Comparison of ENCODE assay signal across 24 cellular contexts in the genomic region with DNA sequence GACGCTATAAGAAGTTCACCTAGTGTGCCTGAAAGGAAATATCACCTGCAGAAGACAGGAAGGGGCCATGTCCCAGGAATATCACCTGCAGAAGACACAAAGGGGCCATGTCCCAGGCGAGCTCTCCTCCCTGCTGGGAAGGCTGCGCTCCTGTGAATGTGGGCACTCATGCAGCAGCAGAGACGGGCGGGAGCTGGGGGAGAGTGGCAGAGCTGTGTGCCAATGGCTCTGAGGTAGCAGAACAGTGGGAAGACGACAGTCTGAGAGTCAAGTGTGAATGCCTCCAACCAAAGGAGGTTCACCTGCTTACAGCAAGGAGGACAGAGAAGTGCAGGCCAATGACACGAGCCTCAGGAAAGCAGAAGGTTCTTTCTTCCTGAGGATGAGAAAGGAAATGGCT.
"Had no signal": no experiment of that assay in that cellular context is flagged by ENCODE, and none has a peak within 500 bp of the region (broad histone marks: within the 10 kb centered on the region; RNA-seq: fewer than 3 reads in every experiment).

No MANE protein-coding gene starts in this region.

- H3K9me3 Mint-ChIP-seq: natural killer cell treated with Interleukin-12 subunit alpha and Interleukin-12 subunit beta and Interleukin-15 and Interleukin-18, amount 100 ng/mL, for 72 hours; neural crest cell; stimulated activated naive B cell treated with anti-CD40 and anti-IgM and Interleukin-4, amounts not matched to agents 10 μg/mL and 1 μg/mL and 100 μg/mL, for 72 hours; stimulated activated naive CD8-positive, alpha-beta T cell treated with anti-CD3 and anti-CD28 coated beads, Interleukin-15, Interleukin-2, amounts not matched to agents 100 ng/mL and 50 ng/mL, for 24 hours had no signal

- H3K27me3 ChIP-seq: foreskin keratinocyte, hepatocyte, tibial nerve, upper lobe of left lung had no signal

- H3K27ac Mint-ChIP-seq: mesothelial cell of epicardium; natural killer cell treated with Interleukin-12 subunit alpha and Interleukin-12 subunit beta and Interleukin-15 and Interleukin-18, amount 100 ng/mL, for 72 hours; stimulated activated naive B cell treated with anti-CD40 and anti-IgM and Interleukin-4, amounts not matched to agents 10 μg/mL and 1 μg/mL and 100 μg/mL, for 72 hours; stimulated activated naive CD8-positive, alpha-beta T cell treated with anti-CD3 and anti-CD28 coated beads, Interleukin-15, Interleukin-2, amounts not matched to agents 100 ng/mL and 50 ng/mL, for 24 hours had no signal

- H3K9me3 ChIP-seq: gastroesophageal sphincter, heart left ventricle, left lung, mucosa of descending colon, prostate gland, sigmoid colon, thoracic aorta, tibial nerve, upper lobe of left lung had no signal

- H3K4me3 ChIP-seq: dorsolateral prefrontal cortex, gastroesophageal sphincter, heart left ventricle, hepatocyte, left lung, mucosa of descending colon, prostate gland, sigmoid colon, thoracic aorta, tibial nerve, upper lobe of left lung had no signal

- ATAC-seq: esophagus mucosa; foreskin keratinocyte; gastroesophageal sphincter; left lung; natural killer cell treated with Interleukin-12 subunit alpha and Interleukin-12 subunit beta and Interleukin-15 and Interleukin-18, amount 100 ng/mL, for 72 hours; stimulated activated naive B cell treated with anti-CD40 and anti-IgM and Interleukin-4, amounts not matched to agents 10 μg/mL and 1 μg/mL and 100 μg/mL, for 72 hours had no signal

- H3K4me1 Mint-ChIP-seq: mesothelial cell of epicardium; naive B cell; neural crest cell; stimulated activated naive B cell treated with anti-CD40 and anti-IgM and Interleukin-4, amounts not matched to agents 10 μg/mL and 1 μg/mL and 100 μg/mL, for 72 hours had no signal

- H3K36me3 ChIP-seq: gastroesophageal sphincter, heart left ventricle, left lung, prostate gland, sigmoid colon, thoracic aorta, tibial nerve, upper lobe of left lung had no signal

- H3K27ac ChIP-seq: dorsolateral prefrontal cortex, epithelial cell of prostate, foreskin keratinocyte, gastroesophageal sphincter, heart left ventricle, hepatocyte, left lung, prostate gland, sigmoid colon, thoracic aorta, tibial nerve, upper lobe of left lung had no signal

- H3K36me3 Mint-ChIP-seq: mesothelial cell of epicardium; naive B cell; natural killer cell treated with Interleukin-12 subunit alpha and Interleukin-12 subunit beta and Interleukin-15 and Interleukin-18, amount 100 ng/mL, for 72 hours; stimulated activated naive B cell treated with anti-CD40 and anti-IgM and Interleukin-4, amounts not matched to agents 10 μg/mL and 1 μg/mL and 100 μg/mL, for 72 hours had no signal

- DNase-seq: dorsolateral prefrontal cortex; effector CD4-positive, alpha-beta T cell; foreskin keratinocyte; heart left ventricle; left lung; mesenchymal stem cell; mucosa of descending colon; naive B cell; nucleus accumbens; sigmoid colon; stimulated activated CD4-positive, alpha-beta T cell treated with anti-CD3 and anti-CD28 coated beads, Interleukin-4, amount 100 ng/mL, for 4 hours; stimulated activated naive B cell treated with anti-CD40 and anti-IgM and Interleukin-4, amounts not matched to agents 10 μg/mL and 1 μg/mL and 100 μg/mL, for 72 hours had no signal

- H3K4me3 Mint-ChIP-seq: mesothelial cell of epicardium; naive B cell; natural killer cell treated with Interleukin-12 subunit alpha and Interleukin-12 subunit beta and Interleukin-15 and Interleukin-18, amount 100 ng/mL, for 72 hours; neural crest cell; stimulated activated naive B cell treated with anti-CD40 and anti-IgM and Interleukin-4, amounts not matched to agents 10 μg/mL and 1 μg/mL and 100 μg/mL, for 72 hours; stimulated activated naive CD8-positive, alpha-beta T cell treated with anti-CD3 and anti-CD28 coated beads, Interleukin-15, Interleukin-2, amounts not matched to agents 100 ng/mL and 50 ng/mL, for 24 hours had no signal

- H3K4me1 ChIP-seq: foreskin keratinocyte, gastroesophageal sphincter, left lung, prostate gland, sigmoid colon, tibial nerve, upper lobe of left lung had no signal
